1 cellular context compared by ENCODE assay signal in genomic region chr17:82327757-82328140, GRCh38.
TF ChIP-seq lines count a peak whose summit lies in the region.

No MANE protein-coding gene starts in this region.

TF ChIP-seq in HepG2, 621 proteins besides CTCF, POLR2A, EP300 and RAD21:
- TF ChIP-seq PLSCR1 (CRISPR knock-in tag; IDR thresholded peaks at IDR 0.05; ENCODE audit: borderline replicate concordance) = no peak
- TF ChIP-seq DZIP1 (CRISPR knock-in tag; IDR thresholded peaks at IDR 0.05) = 0 out of 2 replicates have a peak, but pooled peaks have one; percentile 23
